1 cellular context compared by ENCODE assay signal in the genomic region with DNA sequence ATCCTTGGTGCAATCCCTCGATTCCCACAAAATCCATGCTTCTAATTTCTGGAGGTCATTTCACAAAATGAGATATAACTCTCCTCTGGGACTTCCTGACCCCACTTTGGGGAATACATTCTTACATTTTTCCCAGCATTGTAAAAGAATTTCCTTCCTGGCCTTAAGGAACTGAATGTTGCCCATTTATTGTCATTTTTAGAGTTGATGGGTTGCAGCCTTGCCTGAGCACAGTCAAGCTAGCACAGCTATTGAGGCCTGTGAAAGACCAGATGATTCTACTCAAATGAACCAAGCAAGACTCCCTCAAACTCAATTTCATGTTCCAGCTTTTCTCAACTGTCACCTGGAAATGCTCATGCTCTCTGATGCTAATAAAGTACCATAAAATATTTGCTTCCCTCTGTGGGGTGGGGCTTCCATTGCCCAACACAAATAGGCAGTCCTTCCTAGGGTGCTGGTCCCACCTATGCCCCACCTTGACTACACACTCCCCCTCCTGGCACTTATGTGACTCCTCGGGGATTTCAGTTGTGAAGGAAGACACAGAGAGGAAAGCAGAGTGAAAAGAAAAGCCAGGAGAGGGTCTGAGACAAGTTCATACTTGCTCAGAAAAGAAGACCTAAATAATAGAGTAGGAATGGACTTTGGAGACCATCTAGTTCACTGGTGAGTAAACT.
TF ChIP-seq lines count a peak whose summit lies in the region.

No MANE protein-coding gene starts in this region.

TF ChIP-seq in HCT116, 20 proteins besides CTCF, POLR2A, EP300 and RAD21:
- TF ChIP-seq, protein P1, sequence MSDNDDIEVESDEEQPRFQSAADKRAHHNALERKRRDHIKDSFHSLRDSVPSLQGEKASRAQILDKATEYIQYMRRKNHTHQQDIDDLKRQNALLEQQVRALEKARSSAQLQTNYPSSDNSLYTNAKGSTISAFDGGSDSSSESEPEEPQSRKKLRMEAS (IDR thresholded peaks at IDR 0.05) = no peak
- TF ChIP-seq ZNF274 (IDR thresholded peaks at IDR 0.05; ENCODE audit: low read depth, low read length) = no peak
- no peak for TF ChIP-seq ELF1 (IDR thresholded peaks at IDR 0.05; ENCODE audit: borderline replicate concordance, low read depth)
- no peak for TF ChIP-seq YY1 (IDR thresholded peaks at IDR 0.05; ENCODE audit: extremely low read depth, insufficient replicate concordance, low read depth, low read length)
- no peak for TF ChIP-seq EZH2 (IDR thresholded peaks at IDR 0.05)
TF ChIP-seq in HCT116: peak in this region for 0.
